1 cellular context compared by ENCODE assay signal in the genomic region with DNA sequence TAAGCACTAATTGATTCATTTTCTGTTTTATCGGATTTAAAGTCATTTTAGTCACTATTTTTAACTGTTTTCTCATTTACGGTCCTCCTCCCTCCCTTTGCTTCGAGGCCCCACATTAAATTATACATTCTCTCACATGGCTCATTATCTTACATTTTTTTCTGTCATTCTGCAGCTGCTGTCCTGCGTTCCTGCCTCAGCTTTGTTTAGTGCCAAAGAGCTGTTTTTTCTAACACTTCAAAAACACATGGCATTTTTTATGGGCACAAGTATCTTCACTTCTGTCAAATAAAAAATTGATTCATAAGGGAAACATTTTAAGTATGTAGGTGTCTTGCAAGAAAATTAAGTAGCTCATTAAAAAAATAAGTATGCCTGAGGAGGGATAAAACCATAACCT.
TF ChIP-seq lines count a peak whose summit lies in the region.

No MANE protein-coding gene starts in this region.

TF ChIP-seq in IMR-90, 13 proteins besides CTCF, POLR2A, EP300 and RAD21:
- TF ChIP-seq, protein P1, sequence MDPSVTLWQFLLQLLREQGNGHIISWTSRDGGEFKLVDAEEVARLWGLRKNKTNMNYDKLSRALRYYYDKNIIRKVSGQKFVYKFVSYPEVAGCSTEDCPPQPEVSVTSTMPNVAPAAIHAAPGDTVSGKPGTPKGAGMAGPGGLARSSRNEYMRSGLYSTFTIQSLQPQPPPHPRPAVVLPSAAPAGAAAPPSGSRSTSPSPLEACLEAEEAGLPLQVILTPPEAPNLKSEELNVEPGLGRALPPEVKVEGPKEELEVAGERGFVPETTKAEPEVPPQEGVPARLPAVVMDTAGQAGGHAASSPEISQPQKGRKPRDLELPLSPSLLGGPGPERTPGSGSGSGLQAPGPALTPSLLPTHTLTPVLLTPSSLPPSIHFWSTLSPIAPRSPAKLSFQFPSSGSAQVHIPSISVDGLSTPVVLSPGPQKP (IDR thresholded peaks at IDR 0.05; ENCODE audit: borderline replicate concordance, low read depth, low read length) = no peak
- TF ChIP-seq MAZ (IDR thresholded peaks at IDR 0.05; ENCODE audit: borderline replicate concordance, low read depth, low read length) (no peak), RCOR1 (IDR thresholded peaks at IDR 0.05; ENCODE audit: insufficient replicate concordance, low read length) (no peak), RFX5 (IDR thresholded peaks at IDR 0.05; ENCODE audit: low read depth, low read length) (no peak), CEBPB (IDR thresholded peaks at IDR 0.05; ENCODE audit: low read depth, low read length) (no peak), FOS (IDR thresholded peaks at IDR 0.05; ENCODE audit: low read depth, low read length) (no peak), MAFK (IDR thresholded peaks at IDR 0.05; ENCODE audit: low read depth, low read length) (no peak), MXI1 (IDR thresholded peaks at IDR 0.05; ENCODE audit: borderline replicate concordance, low read depth, low read length) (no peak), NFE2L2 (IDR thresholded peaks at IDR 0.05; ENCODE audit: low read depth, low read length) (no peak), BHLHE40 (IDR thresholded peaks at IDR 0.05; ENCODE audit: low read depth, low read length) (no peak), SMC3 (IDR thresholded peaks at IDR 0.05; ENCODE audit: low read depth, low read length) (no peak), CHD1 (IDR thresholded peaks at IDR 0.05; ENCODE audit: low read depth, low read length) (no peak)
- TF ChIP-seq, protein P2, sequence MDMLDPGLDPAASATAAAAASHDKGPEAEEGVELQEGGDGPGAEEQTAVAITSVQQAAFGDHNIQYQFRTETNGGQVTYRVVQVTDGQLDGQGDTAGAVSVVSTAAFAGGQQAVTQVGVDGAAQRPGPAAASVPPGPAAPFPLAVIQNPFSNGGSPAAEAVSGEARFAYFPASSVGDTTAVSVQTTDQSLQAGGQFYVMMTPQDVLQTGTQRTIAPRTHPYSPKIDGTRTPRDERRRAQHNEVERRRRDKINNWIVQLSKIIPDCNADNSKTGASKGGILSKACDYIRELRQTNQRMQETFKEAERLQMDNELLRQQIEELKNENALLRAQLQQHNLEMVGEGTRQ (IDR thresholded peaks at IDR 0.05; ENCODE audit: low read depth, low read length) = no peak
TF ChIP-seq in IMR-90: peak in this region for 0.
